In genomic region chr1:9611716-9612115, GRCh38 we compare ENCODE assay signal across 8 cellular contexts.
"Had no signal": no experiment of that assay in that cellular context is flagged by ENCODE, and none has a peak within 500 bp of the region (broad histone marks: within the 10 kb centered on the region; RNA-seq: fewer than 3 reads in every experiment).

No MANE protein-coding gene starts in this region.

- H2AFZ ChIP-seq: GM23248, GM23338 had no signal

- H3K4me1 ChIP-seq: HAP-1 had no signal

- ATAC-seq: GM23338, HCT116 had no signal

- H3K27ac ChIP-seq: GM23248 had no signal

- H3K9me3 ChIP-seq: HAP-1 had no signal

- H3K4me3 ChIP-seq: GM23248, GM23338, HAP-1 had no signal

- DNase-seq: GM23248, GOT3, H7, H9, HFFc6 had no signal

- H3K4me2 ChIP-seq: GM23338 had no signal

- H3K9ac ChIP-seq: GM23248 had no signal
